ENCODE assay signal across 12 cellular contexts in genomic region chrX:143788265-143788664, GRCh38.
DNase-seq lines count a peak whose midpoint lies in the region; ATAC-seq, FAIRE-seq and TF ChIP-seq lines count a peak whose summit lies in the region.
"Had no signal": no experiment of that assay in that cellular context is flagged by ENCODE, and none has a peak within 500 bp of the region (broad histone marks: within the 10 kb centered on the region; RNA-seq: fewer than 3 reads in every experiment).

No MANE protein-coding gene starts in this region.

- TF ChIP-seq CTCF in AG10803 (conservative IDR thresholded peaks at IDR 0.05; ENCODE audit: low read length) (peak; percentile 54), HFFc6 (IDR thresholded peaks at IDR 0.05) (peak; percentile 67), PC-9 (conservative IDR thresholded peaks at IDR 0.05) (peak; percentile 60), foreskin fibroblast (IDR thresholded peaks at IDR 0.05; ENCODE audit: low read depth, low read length) (peak; percentile 13)

- no peak overlapping the region for H2AFZ ChIP-seq in PC-9

- H3K79me2 ChIP-seq in PC-9 (ENCODE audit: low read depth), result no peaks in the 10 kb centered on the region

- ATAC-seq in GM21367 (IDR thresholded peaks at IDR 0.05; ENCODE audit: unreplicated experiment) (no peak), HG02759 (IDR thresholded peaks at IDR 0.05; ENCODE audit: unreplicated experiment) (no peak)
- ATAC-seq: HCT116, natural killer cell had no signal

- no peaks in the 10 kb centered on the region for H3K36me3 Mint-ChIP-seq in HFFc6 (ENCODE audit: low read depth)
- H3K36me3 Mint-ChIP-seq: natural killer cell had no signal

- no peaks in the 10 kb centered on the region for H4K20me1 ChIP-seq in PC-9 (ENCODE audit: insufficient read depth)

- no peak overlapping the region for H3K27ac ChIP-seq in PC-9

- H3K4me1 ChIP-seq in PC-9 (replicated peaks; ENCODE audit: insufficient read depth), result no peaks in the 10 kb centered on the region

- no peaks in the 10 kb centered on the region for H3F3A ChIP-seq in PC-9 (ENCODE audit: insufficient read depth, low read depth)

- no peak overlapping the region for H3K4me2 ChIP-seq in PC-9

- H3K9me3 ChIP-seq in PC-9 (ENCODE audit: insufficient read depth, low read depth), result no peaks in the 10 kb centered on the region

- H3K27me3 ChIP-seq in PC-9 (ENCODE audit: insufficient read depth, low read depth), result no peaks in the 10 kb centered on the region

- H3K4me1 Mint-ChIP-seq in HFFc6 (ENCODE audit: low read depth), result no peaks in the 10 kb centered on the region
- H3K4me1 Mint-ChIP-seq: natural killer cell had no signal

- no peaks in the 10 kb centered on the region for H3K36me3 ChIP-seq in PC-9 (ENCODE audit: low read depth)

- POLR2A ChIA-PET in PC-9 (lab: Charles Lee; ENCODE audit: unreplicated experiment), result interaction anchor here (0.6 kb wide), 1 partner anchor 482 kb away, joined by 3 read pairs; no protein-coding TSS in a partner anchor

- no peaks in the 10 kb centered on the region for H3K27me3 Mint-ChIP-seq in HFFc6 (ENCODE audit: insufficient read depth)

- intact Hi-C loops in PC-9 (cut with micrococcal nuclease; ENCODE audit: unreplicated experiment), result loop anchor here (1.0 to 10.0 kb wide), 2 partner anchors 431 to 1407 kb away; no protein-coding TSS in a partner anchor

- no peaks in the 10 kb centered on the region; the same call in 1 of the 2 replicates for H3K9me3 Mint-ChIP-seq in HFFc6

- H3K4me3 Mint-ChIP-seq in HFFc6, result no peak overlapping the region
- H3K4me3 Mint-ChIP-seq: natural killer cell had no signal

- no peak overlapping the region for H3K27ac Mint-ChIP-seq in HFFc6
- H3K27ac Mint-ChIP-seq: natural killer cell had no signal

- H3K4me3 ChIP-seq in AG10803 (ENCODE audit: low read length) (no peak overlapping the region), PC-9 (no peak overlapping the region), foreskin fibroblast (ENCODE audit: low read depth in 1 of 2, low read length in 2 of 2) (no peak overlapping the region)

- BruUV-seq in PC-9 (replicated peaks; lab: Mats Ljungman, UMichigan), result no TSS peak

- no peaks in the 10 kb centered on the region for H3K9me2 ChIP-seq in PC-9 (ENCODE audit: insufficient read depth)

- FAIRE-seq in urothelium cell line (lab: Jason Lieb, UNC), result no peak
- FAIRE-seq in HTR-8/SVneo (lab: Jason Lieb, UNC), result no peak

- CTCF ChIA-PET in PC-9 (lab: Charles Lee), result interaction anchor here (0.5 kb wide), 1 partner anchor 94 kb away, joined by 4 read pairs; no protein-coding TSS in a partner anchor

- peak; percentile 22 for DNase-seq in AG10803 (ENCODE audit: low read depth)
- no peak for DNase-seq in HFFc6
- DNase-seq in PC-9, result no peak
- DNase-seq in foreskin fibroblast, result no peak
- no peak for DNase-seq in urothelium cell line (ENCODE audit: low spot score)
- no peak for DNase-seq in HTR-8/SVneo (ENCODE audit: insufficient read length, low spot score)
- DNase-seq: DMS79, natural killer cell, NCI-H2029 treated with DMSO at 0.1 percent for 48 hours had no signal

Comparison
In these comparisons a context has a peak if more than half of its experiments do, and no peak if none do; other contexts are left out.
1. CTCF ChIP-seq: peak in every context shown above with its lines; median percentile 67 in HFFc6; 60 in PC-9; 54 in AG10803; 13 in foreskin fibroblast.